Comparison of ENCODE assay signal across 18 cellular contexts in genomic region chr6:47248446-47248845, GRCh38.
A peak's percentile ranks its signal among the peaks of the same experiment; 100 is the strongest.
DNase-seq lines count a peak whose midpoint lies in the region; ATAC-seq, FAIRE-seq and TF ChIP-seq lines count a peak whose summit lies in the region.
"Had no signal": no experiment of that assay in that cellular context is flagged by ENCODE, and none has a peak within 500 bp of the region (broad histone marks: within the 10 kb centered on the region; RNA-seq: fewer than 3 reads in every experiment).

No MANE protein-coding gene starts in this region.

- no peak for TF ChIP-seq EP300 in K562 (IDR thresholded peaks at IDR 0.05; ENCODE audit: low read length)

- no peak overlapping the region for H3K4me3 Mint-ChIP-seq in activated T-cell treated with anti-CD3 and anti-CD28 coated beads, Interleukin-2, amount 50 U/mL, for 24 hours
- H3K4me3 Mint-ChIP-seq: activated CD4-positive, alpha-beta T cell treated with anti-CD3 and anti-CD28 coated beads, Interleukin-2, amount 10 ng/mL, durations not matched to agents 7 days and 5 days; activated naive CD4-positive, alpha-beta T cell treated with anti-CD3 and anti-CD28 coated beads, Interleukin-2, amount 10 ng/mL, durations not matched to agents 7 days and 5 days had no signal

- H3K27ac Mint-ChIP-seq in activated T-cell treated with anti-CD3 and anti-CD28 coated beads, Interleukin-2, amount 50 U/mL, for 24 hours = no peak overlapping the region
- H3K27ac Mint-ChIP-seq: activated CD4-positive, alpha-beta T cell treated with anti-CD3 and anti-CD28 coated beads, Interleukin-2, amount 10 ng/mL, durations not matched to agents 7 days and 5 days; activated naive CD4-positive, alpha-beta T cell treated with anti-CD3 and anti-CD28 coated beads, Interleukin-2, amount 10 ng/mL, durations not matched to agents 7 days and 5 days had no signal

- no peaks in the 10 kb centered on the region for H3K36me3 Mint-ChIP-seq in activated T-cell treated with anti-CD3 and anti-CD28 coated beads, Interleukin-2, amount 50 U/mL, for 24 hours (ENCODE audit: low read depth)
- H3K36me3 Mint-ChIP-seq: activated naive CD4-positive, alpha-beta T cell treated with anti-CD3 and anti-CD28 coated beads, Interleukin-2, amount 10 ng/mL, durations not matched to agents 7 days and 5 days had no signal

- H3K27me3 ChIP-seq in DOHH2 (ENCODE audit: control insufficient read depth, low read length) = no peaks in the 10 kb centered on the region
- H3K27me3 ChIP-seq in K562 (ENCODE audit: control insufficient read depth in 2 of 2, insufficient read depth in 2 of 2, low read length in 2 of 2) = no peaks in the 10 kb centered on the region
- H3K27me3 ChIP-seq: esophagus muscularis mucosa had no signal

- FAIRE-seq in K562 (lab: Jason Lieb, UNC) = no peak
- FAIRE-seq: G401.6, HTR-8/SVneo, RCC 7860 had no signal

- no peaks in the 10 kb centered on the region for H3K9me2 ChIP-seq in DOHH2 (replicated peaks; ENCODE audit: control insufficient read depth, low read length)

- in situ Hi-C loops in K562 (cut with MboI) = no loop called here

- no peak for TF ChIP-seq POLR2A in K562 (conservative IDR thresholded peaks at IDR 0.05)

- H3K4me1 ChIP-seq in DOHH2 (ENCODE audit: control insufficient read depth, low read length) (peaks cover 78% of the 10 kb centered on the region), K562 (replicated peaks in 1 of 2; ENCODE audit: control insufficient read depth in 2 of 2, insufficient read depth in 2 of 2, low read length in 2 of 2) (peaks cover 7 to 21% of the 10 kb centered on the region in 2 experiments; a peak in 4 of 5 replicates)

- H3K27me3 Mint-ChIP-seq in activated T-cell treated with anti-CD3 and anti-CD28 coated beads, Interleukin-2, amount 50 U/mL, for 24 hours = no peaks in the 10 kb centered on the region

- POLR2A ChIA-PET in K562 (lab: Yijun Ruan, JAX) = interaction anchor here (0.6 to 1.6 kb wide), 2 partner anchors 8 to 57 kb away, joined by 4 read pairs; no protein-coding TSS in a partner anchor

- no peak overlapping the region for H2AFZ ChIP-seq in K562 (ENCODE audit: low read depth, low read length)

- peaks cover 23% of the 10 kb centered on the region for H3F3A ChIP-seq in DOHH2 (ENCODE audit: control insufficient read depth, insufficient read depth)

- CTCF ChIA-PET in K562 (lab: Yijun Ruan, JAX; ENCODE audit: low intra/inter-chr PET ratio) = no interaction called here

- H3K79me2 ChIP-seq in DOHH2 (ENCODE audit: control insufficient read depth, low read length) (no peaks in the 10 kb centered on the region), K562 (ENCODE audit: control insufficient read depth, insufficient read depth, low read length) (no peaks in the 10 kb centered on the region)

- H3K4me3 ChIP-seq in DOHH2 (ENCODE audit: low read length) (peak overlapping the region; percentile 66), K562 (no peak overlapping the region)
- H3K4me3 ChIP-seq: esophagus muscularis mucosa had no signal

- H3K9me3 ChIP-seq in DOHH2 (ENCODE audit: control insufficient read depth, insufficient read depth, low read length) (no peaks in the 10 kb centered on the region), K562 (replicated peaks; ENCODE audit: control insufficient read depth, insufficient read depth, low read depth, low read length) (no peaks in the 10 kb centered on the region)
- H3K9me3 ChIP-seq: Caco-2, esophagus muscularis mucosa had no signal

- no peaks in the 10 kb centered on the region for H3K9me1 ChIP-seq in K562 (ENCODE audit: control insufficient read depth, insufficient read depth, low read length)

- no peak for ATAC-seq in K562
- no peak for ATAC-seq in GM18517 (IDR thresholded peaks at IDR 0.05; ENCODE audit: unreplicated experiment)

- TF ChIP-seq CTCF in DOHH2 (IDR thresholded peaks at IDR 0.05; ENCODE audit: low read depth, low read length, poor library complexity, severe bottlenecking) (no peak), K562 (IDR thresholded peaks at IDR 0.05 in 2 of 3, conservative IDR thresholded peaks at IDR 0.05 in 1 of 3; ENCODE audit: insufficient read depth in 2 of 3, low read depth in 1 of 3, low read length in 3 of 3) (no peak)

- DNase-seq in NCI-H146 (lab: John Stamatoyannopoulos, UW) (peak; percentile 7), K562 (ENCODE audit: extremely low read depth in 1 of 4, low spot score in 3 of 4) (no peak), myocyte (ENCODE audit: low read depth) (peak; percentile 32), DMS79 treated with DMSO at 0.1 percent for 48 hours (lab: John Stamatoyannopoulos, UW) (no peak), AG08396 (ENCODE audit: low spot score) (no peak)
- no peak for DNase-seq in activated T-cell treated with anti-CD3 and anti-CD28 coated beads, Interleukin-2, amount 50 U/mL, for 24 hours
- DNase-seq: activated CD4-positive, alpha-beta T cell treated with anti-CD3 and anti-CD28 coated beads, Interleukin-2, amount 10 ng/mL, durations not matched to agents 7 days and 5 days; activated naive CD4-positive, alpha-beta T cell treated with anti-CD3 and anti-CD28 coated beads, Interleukin-2, amount 10 ng/mL, durations not matched to agents 7 days and 5 days; Caco-2; mesenchymal stem cell; NCI-H2081 treated with DMSO at 0.1 percent for 48 hours; SW 1271 had no signal

- H3K9me3 Mint-ChIP-seq in activated T-cell treated with anti-CD3 and anti-CD28 coated beads, Interleukin-2, amount 50 U/mL, for 24 hours = no peaks in the 10 kb centered on the region
- H3K9me3 Mint-ChIP-seq: activated CD4-positive, alpha-beta T cell treated with anti-CD3 and anti-CD28 coated beads, Interleukin-2, amount 10 ng/mL, durations not matched to agents 7 days and 5 days; activated naive CD4-positive, alpha-beta T cell treated with anti-CD3 and anti-CD28 coated beads, Interleukin-2, amount 10 ng/mL, durations not matched to agents 7 days and 5 days had no signal

- H3K9ac ChIP-seq in K562 (ENCODE audit: insufficient read depth in 1 of 2, low read depth in 2 of 2, low read length in 2 of 2) = no peak overlapping the region

- peaks cover 38% of the 10 kb centered on the region for H3K4me1 Mint-ChIP-seq in activated T-cell treated with anti-CD3 and anti-CD28 coated beads, Interleukin-2, amount 50 U/mL, for 24 hours (ENCODE audit: low read depth)

- H3K4me2 ChIP-seq in DOHH2 (ENCODE audit: low read length) (peak overlapping the region; percentile 82), K562 (ENCODE audit: insufficient read depth, low read length) (no peak overlapping the region)

- whole genome bisulfite sequencing in K562 (ENCODE audit: insufficient coverage, low coverage, missing lambda C conversion rate) = 36% methylated on average over 1 of the region's 1 CpG

- BruUV-seq in K562 (replicated peaks; lab: Mats Ljungman, UMichigan) = no TSS peak

- H3K27ac ChIP-seq in DOHH2 (ENCODE audit: low read depth, low read length) (peak overlapping the region; percentile 92), K562 (ENCODE audit: extremely low read depth, low read depth, low read length) (no peak overlapping the region)

- peaks cover 15% of the 10 kb centered on the region; the same call in 1 of the 2 replicates for H3K36me3 ChIP-seq in DOHH2 (ENCODE audit: control insufficient read depth, low read length)
- no peaks in the 10 kb centered on the region; the same call in 2 of the 3 replicates for H3K36me3 ChIP-seq in K562 (ENCODE audit: control insufficient read depth, insufficient read depth, low read length)

- TF ChIP-seq RAD21 in K562 (CRISPR knock-in tag; conservative IDR thresholded peaks at IDR 0.05 in 1 of 2, IDR thresholded peaks at IDR 0.05 in 1 of 2) = no peak

- intact Hi-C loops in K562 (cut with micrococcal nuclease) = no loop called here

- no peaks in the 10 kb centered on the region for H4K20me1 ChIP-seq in DOHH2 (ENCODE audit: control insufficient read depth, insufficient read depth, low read depth, low read length)
- H4K20me1 ChIP-seq in K562 (replicated peaks; ENCODE audit: control insufficient read depth, insufficient read depth, low read length) = no peaks in the 10 kb centered on the region

TF ChIP-seq in K562, 482 proteins besides CTCF, POLR2A, EP300 and RAD21:
- TF ChIP-seq NCOA4 (IDR thresholded peaks at IDR 0.05; ENCODE audit: partially characterized antibody) (peak; percentile 11), ZNF384 (IDR thresholded peaks at IDR 0.05; ENCODE audit: low read depth, low read length) (no peak)
TF ChIP-seq in K562: peak in this region for 1.

Comparison
In these comparisons a context has a peak if more than half of its experiments do, and no peak if none do; other contexts are left out.
1. DNase-seq: peak in NCI-H146 (single experiment) and myocyte (single experiment); none in K562 (0 of 4), DMS79 treated with DMSO at 0.1 percent for 48 hours (single experiment), AG08396 (single experiment) and activated T-cell treated with anti-CD3 and anti-CD28 coated beads, Interleukin-2, amount 50 U/mL, for 24 hours (single experiment).